8 cellular contexts compared by ENCODE assay signal in the genomic region with DNA sequence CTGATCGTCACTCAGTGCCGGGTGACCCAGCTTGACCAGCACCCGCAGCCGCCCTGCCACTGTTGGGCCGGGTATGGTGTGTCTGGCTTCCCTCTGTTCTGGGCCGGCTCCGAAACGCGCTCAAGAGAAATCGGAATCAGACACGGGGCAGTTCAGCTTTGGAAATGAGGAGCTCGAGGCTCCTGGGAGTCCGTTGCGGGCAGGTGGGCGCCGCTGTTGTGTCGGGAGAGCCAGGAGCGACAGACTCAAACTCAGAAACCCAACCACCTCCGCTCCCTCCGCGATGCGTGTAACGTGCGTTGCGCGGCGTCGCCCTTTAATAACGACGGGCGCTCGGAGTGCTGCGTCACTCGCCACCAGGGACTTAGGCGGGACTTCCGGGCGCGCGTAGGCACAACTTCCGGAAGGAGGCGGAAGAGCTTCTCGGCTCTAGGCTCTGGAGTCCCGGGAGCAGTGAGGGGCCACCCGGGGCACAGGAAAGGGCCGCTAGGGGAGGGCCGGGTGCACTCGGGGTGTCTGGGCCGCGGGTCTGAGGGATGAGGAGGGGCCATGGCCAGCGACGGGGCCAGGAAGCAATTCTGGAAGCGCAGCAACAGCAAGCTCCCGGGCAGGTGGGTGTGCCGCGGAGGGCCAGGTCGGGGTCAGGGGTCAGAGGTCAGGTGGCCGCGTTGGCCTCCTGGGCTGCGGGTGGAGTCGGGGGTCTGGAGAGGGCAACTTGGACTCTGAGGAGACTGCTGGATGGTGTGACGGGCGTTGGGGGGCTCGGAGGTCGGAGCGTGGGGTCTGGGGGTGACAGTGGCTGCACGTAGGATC. TPM values are rescaled to one million over a fixed set of nuclear protein-coding genes. Genes with fewer than 3 reads are reported as not detected.
DNase-seq lines count a peak whose midpoint lies in the region; ATAC-seq and TF ChIP-seq lines count a peak whose summit lies in the region.

A gene with protein sequence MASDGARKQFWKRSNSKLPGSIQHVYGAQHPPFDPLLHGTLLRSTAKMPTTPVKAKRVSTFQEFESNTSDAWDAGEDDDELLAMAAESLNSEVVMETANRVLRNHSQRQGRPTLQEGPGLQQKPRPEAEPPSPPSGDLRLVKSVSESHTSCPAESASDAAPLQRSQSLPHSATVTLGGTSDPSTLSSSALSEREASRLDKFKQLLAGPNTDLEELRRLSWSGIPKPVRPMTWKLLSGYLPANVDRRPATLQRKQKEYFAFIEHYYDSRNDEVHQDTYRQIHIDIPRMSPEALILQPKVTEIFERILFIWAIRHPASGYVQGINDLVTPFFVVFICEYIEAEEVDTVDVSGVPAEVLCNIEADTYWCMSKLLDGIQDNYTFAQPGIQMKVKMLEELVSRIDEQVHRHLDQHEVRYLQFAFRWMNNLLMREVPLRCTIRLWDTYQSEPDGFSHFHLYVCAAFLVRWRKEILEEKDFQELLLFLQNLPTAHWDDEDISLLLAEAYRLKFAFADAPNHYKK (plus strand): TSS at position 413 of the 813 bp plus-strand sequence. CDS start 137 bp downstream, at position 550.

- in situ Hi-C loops in transverse colon (cut with MboI; ENCODE audit: low pct_ligation_motif_present in 1 of 4, low pct_unique_long_range_greater_than_20kb in 1 of 4, low sequenced_read_pairs in 3 of 4): loop anchor here in 1 of 4 donors (25.0 kb wide), 1 partner anchor 200 kb away; no protein-coding TSS in a partner anchor

- no peak for TF ChIP-seq EP300 in transverse colon (IDR thresholded peaks at IDR 0.05; ENCODE audit: low read depth)

- WGBS in adrenal gland, 4 donors: 0 to 1% (median 0%) methylated on average over 16 to 66 of the region's 66 CpGs
- WGBS in heart left ventricle, 4 donors: 0% methylated on average over 43 to 66 of the region's 66 CpGs
- WGBS in transverse colon (ENCODE audit: low coverage in 1 of 2), 2 donors: 1% methylated on average over 66 of the region's 66 CpGs; no CpG with 5 or more reads in 1 of the 2 donors

- H3K36me3 ChIP-seq in adrenal gland (replicated peaks in 1 of 2) (no peaks in the 10 kb centered on the region), heart left ventricle (peaks cover 0 to 5% (median 0%) of the 10 kb centered on the region in 9 donors), transverse colon (no peaks in the 10 kb centered on the region)

- H3K4me3 ChIP-seq in GM12864 (ENCODE audit: low read depth, low read length) (peak within 1 kb of the TSS; percentile 95), adrenal gland (peak within 1 kb of the TSS; percentile 41 to 87 (median 71)), heart left ventricle (peak within 1 kb of the TSS; percentile 70 to 99 (median 88)), transverse colon (peak within 1 kb of the TSS; percentile 63 to 79 (median 76))

- no peak for TF ChIP-seq CTCF in GM12864 (IDR thresholded peaks at IDR 0.05; ENCODE audit: low read depth, low read length, missing control alignments)
- peak in 1 of 6 experiments; percentile 9 for TF ChIP-seq CTCF in adrenal gland (IDR thresholded peaks at IDR 0.05)
- peak in 3 of 12 donors; percentile 7 to 9 (median 7) for TF ChIP-seq CTCF in heart left ventricle (IDR thresholded peaks at IDR 0.05)
- TF ChIP-seq CTCF in transverse colon (IDR thresholded peaks at IDR 0.05): peak in 4 of 5 experiments; percentile 7 to 55 (median 28)

- H3K27me3 ChIP-seq in adrenal gland (no peaks in the 10 kb centered on the region), heart left ventricle (no peaks in the 10 kb centered on the region), transverse colon (no peaks in the 10 kb centered on the region)

- ATAC-seq in HG02763 (IDR thresholded peaks at IDR 0.05; ENCODE audit: unreplicated experiment) (peak; percentile 71), heart left ventricle (peak; percentile 94 to 96 (median 95))

- peak; percentile 83 for DNase-seq in GM12864 (ENCODE audit: low read depth)
- peak; percentile 93 for DNase-seq in NCI-H1436 (lab: John Stamatoyannopoulos, UW)
- DNase-seq in T-helper 1 cell: peak; percentile 86 to 95 (median 89)
- DNase-seq in adrenal gland: peak; percentile 94 to 97 (median 96)
- peak; percentile 93 to 98 (median 95) for DNase-seq in heart left ventricle
- peak; percentile 91 for DNase-seq in pons (ENCODE audit: low spot score)
- peak; percentile 96 for DNase-seq in transverse colon

- TF ChIP-seq POLR2A in adrenal gland (IDR thresholded peaks at IDR 0.05) (peak; percentile 97 to 99), heart left ventricle (IDR thresholded peaks at IDR 0.05) (peak; percentile 85 to 98), transverse colon (IDR thresholded peaks at IDR 0.05) (peak; percentile 99)

- intact Hi-C loops in adrenal gland (cut with DNase I): no loop called here
- intact Hi-C loops in heart left ventricle (cut with DNase I): loop anchor here in 4 of 10 donors (2.0 to 5.0 kb wide), 4 partner anchors 24 to 40 kb away; a partner anchor contains a TSS
- intact Hi-C loops in transverse colon (cut with DNase I; ENCODE audit: low total_unique reads): no loop called here

- no peaks in the 10 kb centered on the region for H3K9me3 ChIP-seq in adrenal gland (replicated peaks in 1 of 3)
- no peaks in the 10 kb centered on the region for H3K9me3 ChIP-seq in heart left ventricle
- no peaks in the 10 kb centered on the region for H3K9me3 ChIP-seq in transverse colon

- peaks cover 12 to 36% of the 10 kb centered on the region in 2 donors for H3K4me1 ChIP-seq in adrenal gland (replicated peaks in 1 of 2)
- peaks cover 0 to 60% (median 36%) of the 10 kb centered on the region in 12 donors for H3K4me1 ChIP-seq in heart left ventricle
- H3K4me1 ChIP-seq in transverse colon: peaks cover 16 to 67% (median 36%) of the 10 kb centered on the region in 4 donors

- H3K27ac ChIP-seq in adrenal gland: peak within 1 kb of the TSS; percentile 90 to 98 (median 96)
- H3K27ac ChIP-seq in heart left ventricle: peak within 1 kb of the TSS; percentile 85 to 99 (median 94)
- peak within 1 kb of the TSS; percentile 90 to 98 (median 97) for H3K27ac ChIP-seq in transverse colon

RNA-seq across cellular contexts. Expression of the gene that starts here (rescaled TPM):
- 10 to 100 TPM; 18.8 to 44.2 (median 29.9) TPM for total RNA-seq in adrenal gland
- 10 to 100 TPM; 11.5 to 17.4 (median 14.9) TPM for polyA plus RNA-seq in adrenal gland
- 10 to 100 TPM; 14.0 to 30.7 (median 18.6) TPM for total RNA-seq in heart left ventricle
- 10 to 100 TPM in 1 of 2 donors, 1 to 10 TPM in 1; 9.4 to 18.9 TPM for polyA plus RNA-seq in heart left ventricle
- total RNA-seq in transverse colon: 100 to 1,000 TPM in 1 of 4 donors, 10 to 100 TPM in 3; 31.2 to 111 (median 41.8) TPM

Comparison
In these comparisons a context has a peak if more than half of its experiments do, and no peak if none do; other contexts are left out.
1. Peak in every context shown above with its lines: DNase-seq, ATAC-seq, H3K4me3 ChIP-seq and H3K27ac ChIP-seq.